In the genomic region with DNA sequence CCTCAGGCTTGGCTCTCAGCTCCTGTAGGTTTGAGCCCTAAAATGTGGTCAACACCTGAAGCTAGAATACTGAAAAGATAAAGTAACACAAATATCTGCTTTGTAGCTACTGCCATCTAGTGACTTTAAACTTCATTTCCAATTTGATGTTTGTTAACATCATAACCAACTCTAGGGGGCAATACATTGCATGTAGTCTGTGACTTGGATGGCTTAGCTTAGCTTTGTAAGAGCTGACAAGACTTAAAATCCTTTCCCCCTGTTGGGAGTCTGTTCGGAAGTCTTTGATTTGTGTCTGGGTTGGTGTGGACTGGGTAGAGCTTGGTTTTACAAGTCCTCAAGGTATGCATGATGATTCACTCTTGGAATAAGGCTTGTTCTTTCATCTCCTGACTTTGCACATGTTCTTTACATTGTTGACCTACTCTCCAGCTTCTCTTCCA, we compare ENCODE assay signal across 8 cellular contexts. TPM values are rescaled to one million over a fixed set of nuclear protein-coding genes. Genes with fewer than 3 reads are reported as not detected.
A peak's percentile ranks its signal among the peaks of the same experiment; 100 is the strongest.
DNase-seq lines count a peak whose midpoint lies in the region; ATAC-seq, FAIRE-seq and TF ChIP-seq lines count a peak whose summit lies in the region.

No MANE protein-coding gene starts in this region.

- no peaks in the 10 kb centered on the region for H3K9me3 Mint-ChIP-seq in CD14-positive monocyte

- no peak overlapping the region for H3K9ac ChIP-seq in keratinocyte (ENCODE audit: control insufficient read depth, extremely low read depth, insufficient read depth, low read length)

- TF ChIP-seq CTCF in CD14-positive monocyte (IDR thresholded peaks at IDR 0.05) (peak; percentile 84), astrocyte of the spinal cord (IDR thresholded peaks at IDR 0.05; ENCODE audit: low read depth, low read length) (peak; percentile 87), keratinocyte (optimal IDR thresholded peaks at IDR 0.05 in 1 of 3, IDR thresholded peaks at IDR 0.05 in 1 of 3, conservative IDR thresholded peaks at IDR 0.05 in 1 of 3; ENCODE audit: extremely low read depth in 1 of 3, insufficient read depth in 2 of 3, low read length in 3 of 3) (peak; percentile 12 to 92 (median 69)), upper lobe of left lung (IDR thresholded peaks at IDR 0.05) (peak in 4 of 6 experiments; percentile 29 to 61 (median 49))

- no peak overlapping the region for H3K4me3 Mint-ChIP-seq in CD14-positive monocyte

- H3K27me3 Mint-ChIP-seq in CD14-positive monocyte (ENCODE audit: low read depth in 3 of 3) = peaks cover 0 to 3% (median 2%) of the 10 kb centered on the region in 3 donors

- H2AFZ ChIP-seq in keratinocyte (ENCODE audit: control insufficient read depth, low read length) = no peak overlapping the region

- FAIRE-seq in keratinocyte (lab: Jason Lieb, UNC) = peak; percentile 94

- no peak for TF ChIP-seq POLR2A in upper lobe of left lung (IDR thresholded peaks at IDR 0.05)

- no peaks in the 10 kb centered on the region for H3K9me1 ChIP-seq in keratinocyte (ENCODE audit: control insufficient read depth, extremely low read depth, insufficient read depth, low read length)

- in situ Hi-C loops in astrocyte of the spinal cord (cut with HindIII; ENCODE audit: low sequenced_read_pairs) = no loop called here

- H3K4me3 ChIP-seq in astrocyte of the spinal cord (ENCODE audit: low read depth, low read length) (no peak overlapping the region), keratinocyte (ENCODE audit: control insufficient read depth in 2 of 3, extremely low read depth in 1 of 3, insufficient read depth in 2 of 3, low read depth in 1 of 3, low read length in 3 of 3) (no peak overlapping the region), upper lobe of left lung (no peak overlapping the region)

- no peaks in the 10 kb centered on the region for H3K27me3 ChIP-seq in keratinocyte (ENCODE audit: control insufficient read depth, extremely low read depth, insufficient read depth, low read length)
- no peaks in the 10 kb centered on the region for H3K27me3 ChIP-seq in upper lobe of left lung

- H3K27ac ChIP-seq in keratinocyte (ENCODE audit: control insufficient read depth, insufficient read depth, low read length) = no peak overlapping the region
- H3K27ac ChIP-seq in upper lobe of left lung = no peak overlapping the region

- intact Hi-C loops in CD14-positive monocyte (cut with micrococcal nuclease) = no loop called here

- H3K4me1 ChIP-seq in keratinocyte (ENCODE audit: control insufficient read depth, extremely low read depth, insufficient read depth, low read length) (no peaks in the 10 kb centered on the region), upper lobe of left lung (no peaks in the 10 kb centered on the region)

- H3K27ac Mint-ChIP-seq in CD14-positive monocyte = no peak overlapping the region

- no peaks in the 10 kb centered on the region for H4K20me1 ChIP-seq in keratinocyte (ENCODE audit: control insufficient read depth, extremely low read depth, insufficient read depth, low read length)

- DNase-seq in CD14-positive monocyte (ENCODE audit: low spot score) = no peak
- peak; percentile 54 for DNase-seq in NCI-H526 treated with DMSO at 0.1 percent for 48 hours (lab: John Stamatoyannopoulos, UW)
- peak; percentile 76 for DNase-seq in astrocyte of the spinal cord (ENCODE audit: low read depth, low spot score)
- DNase-seq in keratinocyte (ENCODE audit: low read depth, low spot score) = peak; percentile 45
- no peak for DNase-seq in upper lobe of left lung
- DNase-seq in stimulated activated naive CD4-positive, alpha-beta T cell treated with Interleukin-2 at 50 U/mL for 16 hours (lab: John Stamatoyannopoulos, UW) = no peak

- H3K4me1 Mint-ChIP-seq in CD14-positive monocyte = no peaks in the 10 kb centered on the region

- TF ChIP-seq EP300 in upper lobe of left lung (IDR thresholded peaks at IDR 0.05) = no peak

- H3K9me3 ChIP-seq in keratinocyte (ENCODE audit: control insufficient read depth, low read depth, low read length) (no peaks in the 10 kb centered on the region), upper lobe of left lung (no peaks in the 10 kb centered on the region)

- no peaks in the 10 kb centered on the region for H3K36me3 Mint-ChIP-seq in CD14-positive monocyte

- ATAC-seq in GM18861 (IDR thresholded peaks at IDR 0.05; ENCODE audit: unreplicated experiment) (peak; percentile 94), HG03378 (IDR thresholded peaks at IDR 0.05; ENCODE audit: unreplicated experiment) (peak; percentile 81), upper lobe of left lung (ENCODE audit: low FRiP score in 2 of 2) (peak in 1 of 2 donors; percentile 63)

- H3K4me2 ChIP-seq in keratinocyte (ENCODE audit: control insufficient read depth, extremely low read depth, insufficient read depth, low read depth, low read length) = no peak overlapping the region

- no peaks in the 10 kb centered on the region for H3K79me2 ChIP-seq in keratinocyte (ENCODE audit: control insufficient read depth, insufficient read depth, low read length)

- 9 to 21% methylated on average over 1 of the region's 1 CpG for WGBS in upper lobe of left lung, 2 donors

- dilution Hi-C loops in keratinocyte (cut with MboI; ENCODE audit: extremely low pct_ligation_motif_present, low sequenced_read_pairs) = no loop called here

- H3K36me3 ChIP-seq in keratinocyte (ENCODE audit: control insufficient read depth in 2 of 2, extremely low read depth in 1 of 2, insufficient read depth in 2 of 2, low read length in 2 of 2) (no peaks in the 10 kb centered on the region), upper lobe of left lung (no peaks in the 10 kb centered on the region)

RNA-seq across cellular contexts. Expression of a gene that starts 51.7 kb away (rescaled TPM):
- polyA plus RNA-seq in CD14-positive monocyte (not detected), keratinocyte (0.01 to 0.04 TPM in 2 of 3 replicates, not detected in the other)
- not detected for polyA plus RNA-seq in keratinocyte (2011; ENCODE audit: low read depth)
- polyA plus RNA-seq in keratinocyte (2011; cell fraction: cytosol; rRNA removed) = 0.01 TPM in 1 of 2 replicates, not detected in the other
- 0.04 and 0.06 TPM in 2 replicates for polyA plus RNA-seq in keratinocyte (2011; cell fraction: nucleus; rRNA removed)
- not detected in 2 replicates for polyA plus RNA-seq in keratinocyte (2012; ENCODE audit: low replicate concordance)
- polyA minus RNA-seq in keratinocyte = 0.07 TPM in 1 of 3 replicates, not detected in the others
- not detected for polyA minus RNA-seq in keratinocyte (2011; cell fraction: cytosol; rRNA and poly(A)+ RNA removed)
- polyA minus RNA-seq in keratinocyte (2011; cell fraction: nucleus; rRNA and poly(A)+ RNA removed) = not detected in 2 replicates
- 1 to 10 TPM in 1 of 6 donors, under 1 TPM in 4, not detected in 1; 0.09 to 1.0 (median 0.10) TPM for total RNA-seq in upper lobe of left lung

RNA-seq across cellular contexts. Expression of a gene that starts 51.8 kb away (rescaled TPM):
- 10 to 100 TPM; 17.1 to 22.7 TPM for polyA plus RNA-seq in CD14-positive monocyte
- polyA plus RNA-seq in keratinocyte = 14.9 to 29.7 TPM (median 20.2 TPM) in 3 replicates
- polyA plus RNA-seq in keratinocyte (2011; ENCODE audit: low read depth) = 16.5 TPM
- 10.1 and 26.2 TPM in 2 replicates for polyA plus RNA-seq in keratinocyte (2011; cell fraction: cytosol; rRNA removed)
- polyA plus RNA-seq in keratinocyte (2011; cell fraction: nucleus; rRNA removed) = 19.3 and 27.8 TPM in 2 replicates
- polyA plus RNA-seq in keratinocyte (2012; ENCODE audit: low replicate concordance) = 14.3 and 15.1 TPM in 2 replicates
- polyA minus RNA-seq in keratinocyte = 4.5 to 36.3 TPM (median 22.3 TPM) in 3 replicates
- polyA minus RNA-seq in keratinocyte (2011; cell fraction: cytosol; rRNA and poly(A)+ RNA removed) = 30.7 TPM
- polyA minus RNA-seq in keratinocyte (2011; cell fraction: nucleus; rRNA and poly(A)+ RNA removed) = 10.6 and 21.7 TPM in 2 replicates
- 10 to 100 TPM in 5 of 6 donors, 1 to 10 TPM in 1; 9.7 to 30.2 (median 25.5) TPM for total RNA-seq in upper lobe of left lung

Comparison
In these comparisons a context has a peak if more than half of its experiments do, and no peak if none do; other contexts are left out.
1. DNase-seq: peak in NCI-H526 treated with DMSO at 0.1 percent for 48 hours (single experiment), astrocyte of the spinal cord (single experiment) and keratinocyte (single experiment); none in CD14-positive monocyte (single experiment), upper lobe of left lung (0 of 2) and stimulated activated naive CD4-positive, alpha-beta T cell treated with Interleukin-2 at 50 U/mL for 16 hours (single experiment).
2. Peak in every context shown above with its lines, with median percentiles within 50 percentile points of each other: CTCF ChIP-seq.